Comparison of ENCODE assay signal across 8 cellular contexts in the genomic region with DNA sequence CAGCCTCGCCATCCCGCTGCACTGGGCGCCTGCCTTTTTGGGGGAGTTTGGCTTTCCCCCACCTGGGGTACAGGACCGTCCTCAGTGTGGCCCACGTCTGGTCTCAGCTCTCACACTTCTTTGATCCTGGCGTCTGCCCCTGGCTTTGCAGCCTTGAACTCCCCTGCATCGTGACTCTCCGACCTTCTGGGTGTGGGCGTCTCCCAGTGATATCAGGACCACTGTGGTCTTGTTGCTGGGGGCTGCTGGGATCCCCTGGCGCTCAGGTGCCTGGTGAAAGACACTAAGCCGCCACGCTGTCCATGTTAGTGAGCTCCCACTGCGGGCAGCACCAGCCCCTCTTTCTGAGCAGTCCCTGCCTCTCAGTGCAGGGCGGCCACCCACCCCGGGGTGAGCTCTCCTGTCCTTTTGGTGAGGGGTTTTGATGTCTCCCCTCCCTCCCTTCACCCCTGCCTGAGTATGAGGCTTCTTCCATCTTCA. TPM values are rescaled to one million over a fixed set of nuclear protein-coding genes. Genes with fewer than 3 reads are reported as not detected.
DNase-seq lines count a peak whose midpoint lies in the region; ATAC-seq and TF ChIP-seq lines count a peak whose summit lies in the region.

No MANE protein-coding gene starts in this region.

- H2AFZ ChIP-seq in SK-N-SH (ENCODE audit: low read depth), result no peak overlapping the region

- intact Hi-C loops in stomach (cut with DNase I; ENCODE audit: low total_unique reads), result no loop called here

- TF ChIP-seq CTCF in SK-N-SH (IDR thresholded peaks at IDR 0.05) (no peak), kidney epithelial cell (IDR thresholded peaks at IDR 0.05; ENCODE audit: insufficient read depth, low read length, poor library complexity, severe bottlenecking) (no peak), stomach (IDR thresholded peaks at IDR 0.05) (no peak), GM10248 (IDR thresholded peaks at IDR 0.05; ENCODE audit: control extremely low read depth, extremely low read depth, low read depth, missing control alignments) (no peak)

- peaks cover 56% of the 10 kb centered on the region for H3K79me2 ChIP-seq in SK-N-SH (ENCODE audit: insufficient read depth)

- no peaks in the 10 kb centered on the region for H3K9me2 ChIP-seq in SK-N-SH

- H3K27ac ChIP-seq in SK-N-SH (ENCODE audit: low read depth in 2 of 2, low read length in 1 of 2) (no peak overlapping the region; a peak in 1 of 4 replicates), stomach (peak overlapping the region in 3 of 5 donors; percentile 89 to 97 (median 96))

- DNase-seq in SK-N-SH (no peak), kidney epithelial cell (ENCODE audit: low read depth) (no peak), stomach (no peak), NCI-H524 treated with DMSO at 0.1 percent for 48 hours (lab: John Stamatoyannopoulos, UW) (no peak), NOMO-1 treated with dmso at 0.1 percent for 144 hours (lab: John Stamatoyannopoulos, UW; ENCODE audit: unreplicated experiment) (no peak), GM10248 (ENCODE audit: extremely low spot score) (no peak)
- peak in 1 of 2 donors; percentile 21 for DNase-seq in activated naive CD4-positive, alpha-beta T cell treated with anti-CD3 and anti-CD28 coated beads, Interleukin-2, amount 50 U/mL, for 72 hours (ENCODE audit: low spot score in 2 of 2)

- H3K4me3 ChIP-seq in SK-N-SH (ENCODE audit: low read depth in 2 of 2, low read length in 1 of 2), result peak overlapping the region; percentile 76 to 86
- H3K4me3 ChIP-seq in kidney epithelial cell (ENCODE audit: low read depth, low read length), result peak overlapping the region; percentile 92
- peak overlapping the region; percentile 71 to 100 (median 95) for H3K4me3 ChIP-seq in stomach

- no peaks in the 10 kb centered on the region for H3K9me3 ChIP-seq in SK-N-SH
- H3K9me3 ChIP-seq in stomach, result no peaks in the 10 kb centered on the region

- H3K27me3 ChIP-seq in SK-N-SH (ENCODE audit: insufficient read depth) (no peaks in the 10 kb centered on the region), kidney epithelial cell (ENCODE audit: control insufficient read depth, insufficient read depth, low read length) (no peaks in the 10 kb centered on the region), stomach (no peaks in the 10 kb centered on the region)

- WGBS in SK-N-SH (ENCODE audit: low lambda C conversion rate), result 64% methylated on average over 12 of the region's 15 CpGs
- 28 to 34% (median 33%) methylated on average over 12 to 15 of the region's 15 CpGs for WGBS in stomach, 5 donors

- peaks cover 17 to 42% of the 10 kb centered on the region in 2 experiments for H3K36me3 ChIP-seq in SK-N-SH (replicated peaks in 1 of 2; ENCODE audit: control insufficient read depth in 1 of 2, insufficient read depth in 2 of 2, low read length in 1 of 2)
- H3K36me3 ChIP-seq in kidney epithelial cell (ENCODE audit: control insufficient read depth, insufficient read depth, low read length), result peaks cover 1% of the 10 kb centered on the region
- H3K36me3 ChIP-seq in stomach, result peaks cover 14 to 46% (median 31%) of the 10 kb centered on the region in 4 donors

- H3F3A ChIP-seq in SK-N-SH (replicated peaks; ENCODE audit: insufficient read depth), result no peaks in the 10 kb centered on the region

- peaks cover 0 to 4% of the 10 kb centered on the region in 2 donors for H3K9me3 Mint-ChIP-seq in activated naive CD4-positive, alpha-beta T cell treated with anti-CD3 and anti-CD28 coated beads, Interleukin-2, amount 50 U/mL, for 72 hours

- H3K27ac Mint-ChIP-seq in activated naive CD4-positive, alpha-beta T cell treated with anti-CD3 and anti-CD28 coated beads, Interleukin-2, amount 50 U/mL, for 72 hours, result peak overlapping the region; percentile 89 to 99

- peaks cover 0 to 24% of the 10 kb centered on the region in 2 experiments; a peak in 1 of 4 replicates for H3K4me1 ChIP-seq in SK-N-SH (ENCODE audit: control insufficient read depth in 1 of 2, insufficient read depth in 2 of 2, low read depth in 1 of 2, low read length in 1 of 2)
- peaks cover 17 to 52% (median 49%) of the 10 kb centered on the region in 4 donors for H3K4me1 ChIP-seq in stomach

- TF ChIP-seq RAD21 in SK-N-SH (IDR thresholded peaks at IDR 0.05; ENCODE audit: low read length), result no peak

- H3K36me3 Mint-ChIP-seq in activated naive CD4-positive, alpha-beta T cell treated with anti-CD3 and anti-CD28 coated beads, Interleukin-2, amount 50 U/mL, for 72 hours, result peaks cover 11 to 17% of the 10 kb centered on the region in 2 donors

- no peak for ATAC-seq in SK-N-SH treated with all-trans-retinoic acid at 6 μM for 48 hours
- ATAC-seq in activated naive CD4-positive, alpha-beta T cell treated with anti-CD3 and anti-CD28 coated beads, Interleukin-2, amount 50 U/mL, for 72 hours, result no peak

- no peak for TF ChIP-seq POLR2A in stomach (IDR thresholded peaks at IDR 0.05)

- CTCF ChIA-PET in SK-N-SH (lab: Yijun Ruan, JAX), result interaction anchor here (0.9 to 1.5 kb wide), 4 partner anchors 19 to 93 kb away, joined by 3 to 5 read pairs (median 4); partner anchors contain the start of gene LENG1
- CTCF ChIA-PET in GM10248 (lab: Yijun Ruan, JAX), result interaction anchor here (0.8 to 1.4 kb wide), 3 partner anchors 19 to 93 kb away, joined by 3 to 4 read pairs (median 3); partner anchors contain the start of gene LENG1

- H3K9ac ChIP-seq in SK-N-SH, result peak overlapping the region; percentile 98

- TF ChIP-seq EP300 in SK-N-SH (IDR thresholded peaks at IDR 0.05; ENCODE audit: borderline replicate concordance in 1 of 2, low read depth in 1 of 2, low read length in 1 of 2) (no peak), stomach (IDR thresholded peaks at IDR 0.05) (no peak)

- peaks cover 47% of the 10 kb centered on the region for H4K20me1 ChIP-seq in SK-N-SH (ENCODE audit: insufficient read depth)

- H3K4me2 ChIP-seq in SK-N-SH, result peak overlapping the region; percentile 94

- POLR2A ChIA-PET in SK-N-SH (lab: Yijun Ruan, JAX), result interaction anchor here (3.0 kb wide), 1 partner anchor 24 kb away, joined by 30 read pairs; the partner anchor contains the start of genes PRPF31 and TFPT
- POLR2A ChIA-PET in GM10248 (lab: Yijun Ruan, JAX), result interaction anchor here (0.6 to 1.6 kb wide), 2 partner anchors 51 to 72 kb away, joined by 4 to 5 read pairs; partner anchors contain the start of gene MBOAT7

TF ChIP-seq in SK-N-SH treated with all-trans-retinoic acid at 6 μM for 48 hours, 23 proteins besides CTCF, POLR2A, EP300 and RAD21 (continues in another document):
- TF ChIP-seq TCF4 (CRISPR knock-in tag; IDR thresholded peaks at IDR 0.05; ENCODE audit: borderline replicate concordance), result no peak
- TF ChIP-seq, protein P1, sequence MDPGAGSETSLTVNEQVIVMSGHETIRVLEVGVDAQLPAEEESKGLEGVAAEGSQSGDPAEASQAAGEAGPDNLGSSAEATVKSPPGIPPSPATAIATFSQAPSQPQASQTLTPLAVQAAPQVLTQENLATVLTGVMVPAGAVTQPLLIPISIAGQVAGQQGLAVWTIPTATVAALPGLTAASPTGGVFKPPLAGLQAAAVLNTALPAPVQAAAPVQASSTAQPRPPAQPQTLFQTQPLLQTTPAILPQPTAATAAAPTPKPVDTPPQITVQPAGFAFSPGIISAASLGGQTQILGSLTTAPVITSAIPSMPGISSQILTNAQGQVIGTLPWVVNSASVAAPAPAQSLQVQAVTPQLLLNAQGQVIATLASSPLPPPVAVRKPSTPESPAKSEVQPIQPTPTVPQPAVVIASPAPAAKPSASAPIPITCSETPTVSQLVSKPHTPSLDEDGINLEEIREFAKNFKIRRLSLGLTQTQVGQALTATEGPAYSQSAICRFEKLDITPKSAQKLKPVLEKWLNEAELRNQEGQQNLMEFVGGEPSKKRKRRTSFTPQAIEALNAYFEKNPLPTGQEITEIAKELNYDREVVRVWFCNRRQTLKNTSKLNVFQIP (CRISPR knock-in tag; IDR thresholded peaks at IDR 0.05; ENCODE audit: borderline replicate concordance, low read depth), result no peak

RNA-seq across cellular contexts. Expression of gene CNOT3, which starts 1.3 kb away (rescaled TPM):
- 7.1 and 14.2 TPM in 2 replicates for polyA plus RNA-seq in SK-N-SH (2012; rRNA removed)
- polyA plus RNA-seq in SK-N-SH (2012; cell fraction: cytosol; rRNA removed), result 17.0 and 19.2 TPM in 2 replicates
- polyA plus RNA-seq in SK-N-SH (2012; cell fraction: nucleus; rRNA removed), result 32.8 and 34.3 TPM in 2 replicates
- 10 to 100 TPM; 57.3 to 59.9 TPM for total RNA-seq in activated naive CD4-positive, alpha-beta T cell treated with anti-CD3 and anti-CD28 coated beads, Interleukin-2, amount 50 U/mL, for 72 hours
- total RNA-seq in kidney epithelial cell, result 17.2 and 20.7 TPM in 2 replicates
- total RNA-seq in stomach, result 100 to 1,000 TPM in 1 of 5 donors, 10 to 100 TPM in 4; 11.2 to 100 (median 36.2) TPM
- polyA plus RNA-seq in stomach, result 10 to 100 TPM; 18.2 to 40.5 (median 22.3) TPM

RNA-seq across cellular contexts. Expression of gene LENG1, which starts 20.7 kb away (rescaled TPM):
- 7.7 and 11.4 TPM in 2 replicates for polyA plus RNA-seq in SK-N-SH (2012; rRNA removed)
- 8.3 and 8.4 TPM in 2 replicates for polyA plus RNA-seq in SK-N-SH (2012; cell fraction: cytosol; rRNA removed)
- 7.5 and 10.1 TPM in 2 replicates for polyA plus RNA-seq in SK-N-SH (2012; cell fraction: nucleus; rRNA removed)
- total RNA-seq in activated naive CD4-positive, alpha-beta T cell treated with anti-CD3 and anti-CD28 coated beads, Interleukin-2, amount 50 U/mL, for 72 hours, result 1 to 10 TPM; 3.5 to 6.1 TPM
- 7.5 and 11.9 TPM in 2 replicates for total RNA-seq in kidney epithelial cell
- total RNA-seq in stomach, result 10 to 100 TPM in 2 of 5 donors, 1 to 10 TPM in 1, not detected in 2; 4.2 to 35.6 (median 21.0) TPM
- polyA plus RNA-seq in stomach, result 10 to 100 TPM in 1 of 3 donors, 1 to 10 TPM in 2; 8.2 to 12.0 (median 8.6) TPM

RNA-seq across cellular contexts. Expression of gene PRPF31, which starts 23.3 kb away (rescaled TPM):
- polyA plus RNA-seq in SK-N-SH (2012; rRNA removed) (72.2 and 81.0 TPM in 2 replicates), stomach (10 to 100 TPM; 46.3 to 53.1 (median 46.3) TPM)
- polyA plus RNA-seq in SK-N-SH (2012; cell fraction: cytosol; rRNA removed), result 57.6 and 69.5 TPM in 2 replicates
- polyA plus RNA-seq in SK-N-SH (2012; cell fraction: nucleus; rRNA removed), result 129 and 133 TPM in 2 replicates
- total RNA-seq in activated naive CD4-positive, alpha-beta T cell treated with anti-CD3 and anti-CD28 coated beads, Interleukin-2, amount 50 U/mL, for 72 hours, result 10 to 100 TPM; 47.9 to 92.9 TPM
- total RNA-seq in kidney epithelial cell (56.8 and 68.3 TPM in 2 replicates), stomach (10 to 100 TPM; 22.8 to 98.2 (median 27.8) TPM)

RNA-seq across cellular contexts. Expression of gene TFPT, which starts 23.4 kb away (rescaled TPM):
- polyA plus RNA-seq in SK-N-SH (2012; rRNA removed) (39.8 and 49.7 TPM in 2 replicates), stomach (10 to 100 TPM; 22.9 to 31.8 (median 23.1) TPM)
- 34.0 and 36.9 TPM in 2 replicates for polyA plus RNA-seq in SK-N-SH (2012; cell fraction: cytosol; rRNA removed)
- polyA plus RNA-seq in SK-N-SH (2012; cell fraction: nucleus; rRNA removed), result 27.1 and 39.4 TPM in 2 replicates
- total RNA-seq in activated naive CD4-positive, alpha-beta T cell treated with anti-CD3 and anti-CD28 coated beads, Interleukin-2, amount 50 U/mL, for 72 hours, result 10 to 100 TPM; 30.4 to 37.4 TPM
- total RNA-seq in kidney epithelial cell (28.2 and 31.0 TPM in 2 replicates), stomach (10 to 100 TPM in 1 of 5 donors, 1 to 10 TPM in 2, under 1 TPM in 1, not detected in 1; 0.45 to 10.9 (median 4.8) TPM)

RNA-seq across cellular contexts. Expression of gene TMC4, which starts 34.1 kb away (rescaled TPM):
- polyA plus RNA-seq in SK-N-SH (2012; rRNA removed), result 2.7 and 2.8 TPM in 2 replicates
- polyA plus RNA-seq in SK-N-SH (2012; cell fraction: cytosol; rRNA removed), result 0.66 and 1.2 TPM in 2 replicates
- 11.2 and 15.7 TPM in 2 replicates for polyA plus RNA-seq in SK-N-SH (2012; cell fraction: nucleus; rRNA removed)
- not detected for total RNA-seq in activated naive CD4-positive, alpha-beta T cell treated with anti-CD3 and anti-CD28 coated beads, Interleukin-2, amount 50 U/mL, for 72 hours
- total RNA-seq in kidney epithelial cell, result 22.0 and 33.9 TPM in 2 replicates
- total RNA-seq in stomach, result 10 to 100 TPM; 28.0 to 99.5 (median 47.1) TPM
- 10 to 100 TPM; 33.4 to 49.8 (median 39.3) TPM for polyA plus RNA-seq in stomach

Comparison
In these comparisons a context has a peak if more than half of its experiments do, and no peak if none do; other contexts are left out.
1. H3K27ac ChIP-seq: peak in stomach (3 of 5); none in SK-N-SH (0 of 2).
2. Peak in every context shown above with its lines, with median percentiles within 50 percentile points of each other: H3K4me3 ChIP-seq.